In the genomic region with DNA sequence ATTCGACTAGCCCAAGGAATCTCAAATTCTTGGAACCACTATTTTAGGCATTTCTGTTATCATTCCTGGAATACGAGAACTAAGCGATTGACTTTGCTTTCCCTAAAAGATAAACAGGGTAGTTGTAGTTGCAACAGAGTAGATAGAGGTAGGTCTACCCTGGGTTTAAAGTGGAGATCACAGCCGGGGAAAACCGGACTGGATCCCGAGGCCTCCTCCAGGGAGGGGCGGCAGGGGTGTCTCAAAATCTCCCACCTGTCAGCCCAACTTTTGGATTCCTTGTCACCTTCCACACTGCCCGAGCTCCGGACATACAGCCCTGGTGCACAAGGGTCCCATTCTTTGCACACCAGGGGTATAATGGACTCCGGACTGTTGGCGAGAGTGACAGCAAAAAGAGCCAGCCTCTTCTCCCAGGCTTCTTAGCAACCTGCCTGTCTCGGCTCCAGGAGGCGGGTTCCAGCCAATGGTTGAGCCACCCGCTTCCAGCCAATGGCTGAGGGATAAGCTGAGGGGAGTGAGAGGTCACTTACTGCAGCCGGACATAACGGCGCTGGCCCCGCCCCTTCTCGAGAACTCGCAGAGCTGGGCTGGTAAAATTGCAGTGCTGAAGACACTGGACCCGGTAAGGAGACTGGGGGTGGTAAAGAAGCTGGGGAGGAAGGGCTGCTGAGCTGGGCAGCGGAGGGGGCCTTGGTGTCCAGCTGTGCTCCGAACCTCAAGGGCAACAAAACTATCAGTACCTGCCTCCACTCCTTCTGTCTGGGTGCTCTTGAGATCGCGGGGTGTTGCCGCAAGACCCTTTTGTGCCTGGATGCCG, we compare ENCODE assay signal across 8 cellular contexts. TPM values are rescaled to one million over a fixed set of nuclear protein-coding genes. Genes with fewer than 3 reads are reported as not detected.
DNase-seq lines count a peak whose midpoint lies in the region; ATAC-seq lines count a peak whose summit lies in the region.

A gene (plus strand): TSS at position 562 of the 820 bp plus-strand sequence. CDS start 4,946 bp downstream, outside the sequence.

- H3K4me1 ChIP-seq in adipocyte (ENCODE audit: control insufficient read depth, insufficient read depth, low read length) (peaks cover 16% of the 10 kb centered on the region), neuronal stem cell (ENCODE audit: control insufficient read depth in 2 of 2, insufficient read depth in 1 of 2, low read depth in 1 of 2, low read length in 2 of 2) (peaks cover 0 to 4% of the 10 kb centered on the region in 2 donors)

- H3K27ac ChIP-seq in neuronal stem cell (replicated peaks; ENCODE audit: low read length): peak within 1 kb of the TSS; percentile 64

- no peak within 1 kb of the TSS for H3K4ac ChIP-seq in neuronal stem cell (ENCODE audit: low read length)

- DNase-seq in EH (ENCODE audit: low read depth) (peak; percentile 98), HK-2 (ENCODE audit: unreplicated experiment) (peak; percentile 96), NCI-H774 (lab: John Stamatoyannopoulos, UW) (peak; percentile 97), adipocyte (ENCODE audit: low read depth) (peak; percentile 98), head of caudate nucleus (peak; percentile 89 to 99 (median 98)), neuronal stem cell (ENCODE audit: low spot score) (peak; percentile 94)
- no peak for DNase-seq in stimulated activated naive CD4-positive, alpha-beta T cell treated with Interleukin-2 at 50 U/mL for 16 hours (lab: John Stamatoyannopoulos, UW)

- peak within 1 kb of the TSS; percentile 99 for H3K9ac ChIP-seq in adipocyte (ENCODE audit: low read length)
- H3K9ac ChIP-seq in neuronal stem cell (ENCODE audit: low read depth, low read length, poor library complexity): peak within 1 kb of the TSS; percentile 94

- peak within 1 kb of the TSS; percentile 20 for H2AK5ac ChIP-seq in neuronal stem cell (ENCODE audit: low read depth, low read length)

- ATAC-seq in GM21360 (IDR thresholded peaks at IDR 0.05; ENCODE audit: unreplicated experiment): peak; percentile 98

- H2BK120ac ChIP-seq in neuronal stem cell (ENCODE audit: low read depth, low read length): no peak within 1 kb of the TSS

- H3K18ac ChIP-seq in neuronal stem cell (ENCODE audit: low read length): peak within 1 kb of the TSS; percentile 68

- H3K36me3 ChIP-seq in adipocyte (ENCODE audit: control insufficient read depth, insufficient read depth, low read length, severe bottlenecking) (peaks cover 38% of the 10 kb centered on the region), neuronal stem cell (replicated peaks in 1 of 2; ENCODE audit: control insufficient read depth in 2 of 2, insufficient read depth in 2 of 2, low read length in 2 of 2) (peaks cover 21 to 42% of the 10 kb centered on the region in 2 donors)

- H2BK12ac ChIP-seq in neuronal stem cell (ENCODE audit: low read length): no peak within 1 kb of the TSS

- H2BK5ac ChIP-seq in neuronal stem cell (ENCODE audit: low read length): peak within 1 kb of the TSS; percentile 83

- peak within 1 kb of the TSS; percentile 82 for H2AFZ ChIP-seq in neuronal stem cell (ENCODE audit: low read length)

- H3K4me2 ChIP-seq in neuronal stem cell (ENCODE audit: insufficient read depth, low read length, poor library complexity, severe bottlenecking): peak within 1 kb of the TSS; percentile 91

- no peaks in the 10 kb centered on the region for H3K79me1 ChIP-seq in neuronal stem cell (ENCODE audit: low read depth, low read length)

- H4K8ac ChIP-seq in neuronal stem cell (ENCODE audit: low read depth, low read length): no peak within 1 kb of the TSS

- H3K23ac ChIP-seq in neuronal stem cell (ENCODE audit: low read depth, low read length, poor library complexity): peak within 1 kb of the TSS; percentile 62

- no peaks in the 10 kb centered on the region for H3K27me3 ChIP-seq in adipocyte (replicated peaks; ENCODE audit: control insufficient read depth, insufficient read depth, low read length)
- no peaks in the 10 kb centered on the region for H3K27me3 ChIP-seq in neuronal stem cell (ENCODE audit: control insufficient read depth in 3 of 3, insufficient read depth in 3 of 3, low read depth in 1 of 3, low read length in 3 of 3)

- H4K91ac ChIP-seq in neuronal stem cell (ENCODE audit: low read depth, low read length, poor library complexity): no peak within 1 kb of the TSS

- no CpG with 5 or more reads among the region's 27 CpGs for WGBS in neuronal stem cell (ENCODE audit: extremely low coverage in 2 of 2, insufficient read length in 2 of 2, insufficient replicate concordance in 1 of 2), 2 donors

- H3K4me3 ChIP-seq in adipocyte (ENCODE audit: low read length): peak within 1 kb of the TSS; percentile 98
- H3K4me3 ChIP-seq in neuronal stem cell (ENCODE audit: low read length in 2 of 2): peak within 1 kb of the TSS; percentile 78 to 89

- no peak within 1 kb of the TSS for H2BK15ac ChIP-seq in neuronal stem cell (ENCODE audit: low read length)

- H3K9me3 ChIP-seq in adipocyte (ENCODE audit: control insufficient read depth, low read length): no peaks in the 10 kb centered on the region
- H3K9me3 ChIP-seq in neuronal stem cell (replicated peaks in 1 of 2; ENCODE audit: control insufficient read depth in 2 of 2, insufficient read depth in 1 of 2, low read depth in 1 of 2, low read length in 2 of 2): no peaks in the 10 kb centered on the region

- peak within 1 kb of the TSS; percentile 91 for H3K14ac ChIP-seq in neuronal stem cell (ENCODE audit: low read length)

- intact Hi-C loops in head of caudate nucleus (cut with DNase I): loop anchor here (5.0 to 10.0 kb wide), 2 partner anchors 45 to 108 kb away; a partner anchor contains a TSS

RNA-seq across cellular contexts. Expression of the gene that starts here (rescaled TPM):
- 17.3 TPM for polyA plus RNA-seq in neuronal stem cell (2013, experiment 1 of 2)
- polyA plus RNA-seq in neuronal stem cell (2013, experiment 2 of 2): 18.0 TPM
